In genomic region chr13:20495087-20496023, GRCh38 we compare ENCODE assay signal across 8 cellular contexts.
A peak's percentile ranks its signal among the peaks of the same experiment; 100 is the strongest.
DNase-seq lines count a peak whose midpoint lies in the region; ATAC-seq and TF ChIP-seq lines count a peak whose summit lies in the region.

No MANE protein-coding gene starts in this region.

- DNase-seq in CD1c-positive myeloid dendritic cell (ENCODE audit: extremely low spot score) (peak; percentile 83), NCI-H2227 treated with DMSO at 0.1 percent for 48 hours (lab: John Stamatoyannopoulos, UW) (peak; percentile 18), choroid plexus epithelial cell (ENCODE audit: low read depth) (peak; percentile 79), left kidney (ENCODE audit: low read depth, low spot score) (peak; percentile 71)
- peak; percentile 39 for DNase-seq in stimulated activated CD4-positive, alpha-beta T cell treated with anti-CD3 and anti-CD28 coated beads, Interleukin-4, amount 100 ng/mL, for 1 hour

- peak; percentile 94 for TF ChIP-seq CTCF in choroid plexus epithelial cell (conservative IDR thresholded peaks at IDR 0.05; ENCODE audit: low read depth, low read length)

- ATAC-seq in GM21360 (IDR thresholded peaks at IDR 0.05; ENCODE audit: unreplicated experiment) (peak; percentile 54), GM21526 (IDR thresholded peaks at IDR 0.05; ENCODE audit: low FRiP score, unreplicated experiment) (no peak)
- ATAC-seq in activated CD4-positive, CD25-positive, alpha-beta regulatory T cell treated with anti-CD3 and anti-CD28 coated beads, Interleukin-2, amount 50 U/mL, for 24 hours = peak; percentile 58 to 65

- peak overlapping the region; percentile 32 for H3K4me3 ChIP-seq in choroid plexus epithelial cell (ENCODE audit: low read depth, low read length)

Comparison
In these comparisons a context has a peak if more than half of its experiments do, and no peak if none do; other contexts are left out.
1. DNase-seq: peak in every context shown above with its lines; median percentile 83 in CD1c-positive myeloid dendritic cell; 79 in choroid plexus epithelial cell; 71 in left kidney; 39 in stimulated activated CD4-positive, alpha-beta T cell treated with anti-CD3 and anti-CD28 coated beads, Interleukin-4, amount 100 ng/mL, for 1 hour; 18 in NCI-H2227 treated with DMSO at 0.1 percent for 48 hours.